34 cellular contexts compared by ENCODE assay signal in the genomic region with DNA sequence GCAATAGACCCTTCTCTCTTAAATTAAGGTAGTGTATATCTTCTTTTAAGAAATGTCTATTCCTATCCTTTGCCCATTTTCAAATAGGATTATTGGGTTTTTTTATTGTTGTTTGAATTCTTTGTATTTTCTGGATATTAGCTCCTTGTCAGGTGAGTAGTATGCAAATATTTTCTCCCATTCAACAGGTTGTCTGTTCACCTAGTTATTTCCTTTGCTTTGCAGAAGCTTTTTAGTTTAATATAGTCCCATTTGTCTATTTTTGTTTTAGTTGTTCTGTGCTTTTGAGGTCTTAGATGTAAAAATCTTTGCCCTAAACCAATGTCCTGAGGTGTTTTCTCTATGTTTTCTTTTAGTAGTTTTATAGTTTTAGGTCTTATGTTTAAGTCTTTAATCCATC.
"Had no signal": no experiment of that assay in that cellular context is flagged by ENCODE, and none has a peak within 500 bp of the region (broad histone marks: within the 10 kb centered on the region; RNA-seq: fewer than 3 reads in every experiment).

No MANE protein-coding gene starts in this region.

- H3K36me3 ChIP-seq: MG63 had no signal

- H3K9me3 ChIP-seq: MG63 had no signal

- H3K4me3 ChIP-seq: MG63 had no signal

- DNase-seq: Karpas-422, Kasumi-1, MG63, MM.1S, MV-4-11, NCI-H1048, NCI-H1092, NCI-H1092 treated with DMSO at 0.1 percent for 48 hours, NCI-H1105, NCI-H1105 treated with DMSO at 0.1 percent for 48 hours, NCI-H1417, NCI-H1417 treated with DMSO at 0.1 percent for 48 hours, NCI-H1436, NCI-H1436 treated with DMSO at 0.1 percent for 48 hours, NCI-H146, NCI-H1694, NCI-H1694 treated with DMSO at 0.1 percent for 48 hours, NCI-H187, NCI-H187 treated with DMSO at 0.1 percent for 48 hours, NCI-H1930, NCI-H2029, NCI-H2029 treated with DMSO at 0.1 percent for 48 hours, NCI-H2081, NCI-H2081 treated with DMSO at 0.1 percent for 48 hours, NCI-H2107, NCI-H2171, NCI-H2171 treated with DMSO at 0.1 percent for 48 hours, NCI-H2227 treated with DMSO at 0.1 percent for 48 hours, NCI-H226, NCI-H345, NCI-H446, NCI-H446 treated with DMSO at 0.1 percent for 48 hours, NCI-H510A, NCI-H510A treated with DMSO at 0.1 percent for 48 hours had no signal
